In the genomic region with DNA sequence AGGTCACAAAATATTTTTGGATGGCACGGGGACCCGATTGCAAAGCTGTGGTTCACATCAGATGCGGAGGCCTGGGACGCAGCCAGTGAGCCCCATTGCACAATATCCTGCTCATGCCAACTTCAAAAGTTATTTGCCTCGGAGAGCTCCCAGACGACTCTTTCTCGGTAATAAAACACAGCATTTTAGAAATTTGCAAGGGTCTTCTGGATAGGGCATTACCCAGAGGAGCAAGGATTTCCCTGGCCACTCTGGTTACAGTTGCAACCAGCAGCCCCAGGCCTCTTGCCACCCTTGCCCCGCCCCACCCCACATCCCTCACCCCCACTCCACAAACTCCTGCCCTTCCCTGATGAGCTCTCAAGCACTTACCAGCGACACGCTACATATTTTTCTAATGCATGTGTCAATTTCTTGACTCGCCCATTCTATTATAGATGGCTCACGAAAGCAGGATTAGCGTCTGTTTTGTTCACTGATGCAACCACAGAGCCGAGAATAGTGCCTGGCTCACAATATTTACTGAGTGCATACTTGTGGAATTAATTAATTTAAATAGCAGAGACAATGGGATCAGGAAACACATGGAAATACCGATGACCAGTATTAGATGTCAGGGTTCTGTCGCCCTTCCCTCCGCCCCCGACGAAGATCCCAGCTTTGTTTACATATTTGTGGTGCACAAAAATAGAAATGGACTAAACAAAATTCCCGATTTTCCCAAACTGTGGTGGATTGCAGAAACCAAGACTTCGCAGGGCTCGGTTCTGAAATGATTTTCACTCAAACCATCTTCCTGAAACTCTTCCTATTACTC, we compare ENCODE assay signal across 8 cellular contexts.
DNase-seq lines count a peak whose midpoint lies in the region; ATAC-seq and TF ChIP-seq lines count a peak whose summit lies in the region.

No MANE protein-coding gene starts in this region.

- H3K36me3 Mint-ChIP-seq in endodermal cell (ENCODE audit: low read depth) = peaks cover 2% of the 10 kb centered on the region
- H3K36me3 Mint-ChIP-seq in neural progenitor cell = peaks cover 2% of the 10 kb centered on the region
- H3K36me3 Mint-ChIP-seq in CD8-positive, alpha-beta T cell = no peaks in the 10 kb centered on the region

- DNase-seq in EL = peak; percentile 82
- peak; percentile 9 for DNase-seq in NCI-H526 treated with DMSO at 0.1 percent for 48 hours (lab: John Stamatoyannopoulos, UW)
- no peak for DNase-seq in endodermal cell
- DNase-seq in neural progenitor cell (ENCODE audit: low spot score) = no peak
- no peak for DNase-seq in CD8-positive, alpha-beta T cell
- DNase-seq in effector CD8-positive, alpha-beta T cell (lab: John Stamatoyannopoulos, UW) = no peak

- no peaks in the 10 kb centered on the region for H4K20me1 ChIP-seq in neural progenitor cell (ENCODE audit: low read depth)

- H3K79me2 ChIP-seq in neural progenitor cell (ENCODE audit: low read depth) = no peaks in the 10 kb centered on the region

- H3K27me3 ChIP-seq in endodermal cell (ENCODE audit: control insufficient read depth, insufficient read depth, low read length, poor library complexity, severe bottlenecking) (no peaks in the 10 kb centered on the region), neural progenitor cell (no peaks in the 10 kb centered on the region)
- H3K27me3 ChIP-seq in CD8-positive, alpha-beta T cell (ENCODE audit: insufficient read depth, low read length) = no peaks in the 10 kb centered on the region

- WGBS in endodermal cell (ENCODE audit: insufficient coverage in 1 of 2, insufficient read length in 1 of 2), 2 experiments = 93 to 94% methylated on average over 19 to 22 of the region's 22 CpGs

- H3K27me3 Mint-ChIP-seq in endodermal cell (ENCODE audit: insufficient read depth) (no peaks in the 10 kb centered on the region), neural progenitor cell (ENCODE audit: insufficient read depth, low read depth) (peaks cover 2% of the 10 kb centered on the region)
- no peaks in the 10 kb centered on the region for H3K27me3 Mint-ChIP-seq in CD8-positive, alpha-beta T cell (ENCODE audit: low read depth)

- H3K4me2 ChIP-seq in neural progenitor cell = no peak overlapping the region

- H3K27ac ChIP-seq in endodermal cell (ENCODE audit: low read depth, low read length) (peak overlapping the region; percentile 3), neural progenitor cell (no peak overlapping the region)
- H3K27ac ChIP-seq in CD8-positive, alpha-beta T cell (ENCODE audit: low read depth, low read length) = no peak overlapping the region

- intact Hi-C loops in CD8-positive, alpha-beta T cell (cut with DNase I, micrococcal nuclease) = no loop called here

- ATAC-seq in GM21737 (IDR thresholded peaks at IDR 0.05; ENCODE audit: unreplicated experiment) (no peak), HG03354 (IDR thresholded peaks at IDR 0.05; ENCODE audit: poor library complexity, severe bottlenecking, unreplicated experiment) (no peak)
- ATAC-seq in CD8-positive, alpha-beta T cell = no peak

- H3F3A ChIP-seq in neural progenitor cell (ENCODE audit: low read depth) = no peaks in the 10 kb centered on the region

- no peak overlapping the region for H3K9ac ChIP-seq in endodermal cell (ENCODE audit: extremely low read depth, low read length, poor library complexity, severe bottlenecking)
- H3K9ac ChIP-seq in neural progenitor cell = no peak overlapping the region

- H3K4me3 ChIP-seq in endodermal cell (ENCODE audit: low read length) = no peak overlapping the region
- no peak overlapping the region for H3K4me3 ChIP-seq in neural progenitor cell
- H3K4me3 ChIP-seq in CD8-positive, alpha-beta T cell (ENCODE audit: low read depth, low read length) = no peak overlapping the region

- POLR2A ChIA-PET in CD8-positive, alpha-beta T cell (lab: Charles Lee) = no interaction called here

- H3K9me3 ChIP-seq in endodermal cell (ENCODE audit: control insufficient read depth, low read length) (no peaks in the 10 kb centered on the region), neural progenitor cell (ENCODE audit: low read depth) (no peaks in the 10 kb centered on the region)
- no peaks in the 10 kb centered on the region for H3K9me3 ChIP-seq in CD8-positive, alpha-beta T cell (ENCODE audit: low read length)

- no peak for TF ChIP-seq CTCF in endodermal cell (conservative IDR thresholded peaks at IDR 0.05)
- no peak for TF ChIP-seq CTCF in neural progenitor cell (IDR thresholded peaks at IDR 0.05)
- TF ChIP-seq CTCF in CD8-positive, alpha-beta T cell (IDR thresholded peaks at IDR 0.05) = no peak

- H3K27ac Mint-ChIP-seq in endodermal cell = no peak overlapping the region
- peak overlapping the region; percentile 86 for H3K27ac Mint-ChIP-seq in neural progenitor cell
- H3K27ac Mint-ChIP-seq in CD8-positive, alpha-beta T cell = no peak overlapping the region

- no peaks in the 10 kb centered on the region for H3K36me3 ChIP-seq in endodermal cell (ENCODE audit: control insufficient read depth, insufficient read depth, low read length)
- no peaks in the 10 kb centered on the region for H3K36me3 ChIP-seq in neural progenitor cell
- H3K36me3 ChIP-seq in CD8-positive, alpha-beta T cell (ENCODE audit: insufficient read depth, low read length) = no peaks in the 10 kb centered on the region

- no peak overlapping the region for H2AFZ ChIP-seq in neural progenitor cell (replicated peaks)

- H3K4me1 Mint-ChIP-seq in endodermal cell = peaks cover 7% of the 10 kb centered on the region
- peaks cover 25% of the 10 kb centered on the region for H3K4me1 Mint-ChIP-seq in neural progenitor cell
- peaks cover 11% of the 10 kb centered on the region for H3K4me1 Mint-ChIP-seq in CD8-positive, alpha-beta T cell (ENCODE audit: low read depth)

- H3K9me3 Mint-ChIP-seq in endodermal cell (peaks cover 4% of the 10 kb centered on the region), neural progenitor cell (peaks cover 3% of the 10 kb centered on the region)
- H3K9me3 Mint-ChIP-seq in CD8-positive, alpha-beta T cell = no peaks in the 10 kb centered on the region

- CTCF ChIA-PET in CD8-positive, alpha-beta T cell (lab: Charles Lee) = interaction anchor here (0.7 kb wide), 1 partner anchor 90 kb away, joined by 3 read pairs; no protein-coding TSS in a partner anchor

- H3K4me1 ChIP-seq in endodermal cell (ENCODE audit: control insufficient read depth, insufficient read depth, low read length) (peaks cover 5% of the 10 kb centered on the region), neural progenitor cell (peaks cover 6% of the 10 kb centered on the region)
- H3K4me1 ChIP-seq in CD8-positive, alpha-beta T cell (ENCODE audit: insufficient read depth, low read length) = no peaks in the 10 kb centered on the region

- H3K4me3 Mint-ChIP-seq in endodermal cell (no peak overlapping the region), neural progenitor cell (no peak overlapping the region)
- H3K4me3 Mint-ChIP-seq in CD8-positive, alpha-beta T cell = no peak overlapping the region

Comparison
In these comparisons a context has a peak if more than half of its experiments do, and no peak if none do; other contexts are left out.
1. DNase-seq: peak in EL (single experiment) and NCI-H526 treated with DMSO at 0.1 percent for 48 hours (single experiment); none in endodermal cell (single experiment), neural progenitor cell (single experiment), CD8-positive, alpha-beta T cell (0 of 7) and effector CD8-positive, alpha-beta T cell (single experiment).